In genomic region chr3:173548261-173548660, GRCh38 we compare ENCODE assay signal across 30 cellular contexts.
DNase-seq lines count a peak whose midpoint lies in the region; ATAC-seq, FAIRE-seq and TF ChIP-seq lines count a peak whose summit lies in the region.
"Had no signal": no experiment of that assay in that cellular context is flagged by ENCODE, and none has a peak within 500 bp of the region (broad histone marks: within the 10 kb centered on the region; RNA-seq: fewer than 3 reads in every experiment).

No MANE protein-coding gene starts in this region.

- no peak for TF ChIP-seq POLR2A in GM12892 (IDR thresholded peaks at IDR 0.05; ENCODE audit: low read depth, low read length)

- intact Hi-C loops in left colon (cut with DNase I, micrococcal nuclease) = no loop called here

- ATAC-seq in HG03432 (IDR thresholded peaks at IDR 0.05; ENCODE audit: unreplicated experiment) = peak; percentile 75
- no peak for ATAC-seq in left colon
- ATAC-seq: activated naive CD8-positive, alpha-beta T cell treated with anti-CD3 and anti-CD28 coated beads, Interleukin-2, amount 50 U/mL, for 24 hours; activated T-cell treated with anti-CD3 and anti-CD28 coated beads, Interleukin-2, amount 50 U/mL, for 4 hours; esophagus mucosa; left lung; psoas muscle had no signal

- in situ Hi-C loops in SK-MEL-5 (cut with HindIII; ENCODE audit: low pct_unique_long_range_greater_than_20kb, low sequenced_read_pairs) = no loop called here

- DNase-seq in GM12892 (ENCODE audit: insufficient read length) = no peak
- DNase-seq in SK-MEL-5 (ENCODE audit: low read depth, low spot score) = peak; percentile 13
- DNase-seq in stromal cell of bone marrow (ENCODE audit: low read depth) = peak; percentile 6
- no peak for DNase-seq in inferior parietal cortex (ENCODE audit: extremely low spot score)
- no peak for DNase-seq in left colon
- no peak for DNase-seq in glomerular visceral epithelial cell (ENCODE audit: extremely low spot score)
- DNase-seq: activated CD4-positive, alpha-beta T cell treated with anti-CD3 and anti-CD28 coated beads for 4 hours; activated naive CD8-positive, alpha-beta T cell treated with anti-CD3 and anti-CD28 coated beads, Interleukin-2, amount 50 U/mL, for 24 hours; activated T-cell treated with anti-CD3 and anti-CD28 coated beads, Interleukin-2, amount 50 U/mL, for 4 hours; CD4-positive, CD25-positive, alpha-beta regulatory T cell; central memory CD4-positive, alpha-beta T cell; endodermal cell; foreskin melanocyte; IMR-90; left lung; naive B cell; NCI-H1092; NCI-H1694 treated with DMSO at 0.1 percent for 48 hours; NCI-H226; NCI-H748 treated with DMSO at 0.1 percent for 48 hours; nucleus accumbens; psoas muscle; SK-N-SH; stimulated activated CD4-positive, alpha-beta T cell treated with anti-CD3 and anti-CD28 coated beads, Interleukin-15, amount 100 ng/mL, for 24 hours; stimulated activated naive CD4-positive, alpha-beta T cell treated with Interleukin-2 at 50 U/mL for 16 hours; testis had no signal

- FAIRE-seq in GM12892 (lab: Jason Lieb, UNC) = peak; percentile 17
- FAIRE-seq: D721Med, urothelium cell line had no signal

Comparison
In these comparisons a context has a peak if more than half of its experiments do, and no peak if none do; other contexts are left out.
1. DNase-seq: peak in SK-MEL-5 (single experiment) and stromal cell of bone marrow (single experiment); none in GM12892 (single experiment), inferior parietal cortex (single experiment), left colon (0 of 2) and glomerular visceral epithelial cell (single experiment).